ENCODE assay signal across 18 cellular contexts in the genomic region with DNA sequence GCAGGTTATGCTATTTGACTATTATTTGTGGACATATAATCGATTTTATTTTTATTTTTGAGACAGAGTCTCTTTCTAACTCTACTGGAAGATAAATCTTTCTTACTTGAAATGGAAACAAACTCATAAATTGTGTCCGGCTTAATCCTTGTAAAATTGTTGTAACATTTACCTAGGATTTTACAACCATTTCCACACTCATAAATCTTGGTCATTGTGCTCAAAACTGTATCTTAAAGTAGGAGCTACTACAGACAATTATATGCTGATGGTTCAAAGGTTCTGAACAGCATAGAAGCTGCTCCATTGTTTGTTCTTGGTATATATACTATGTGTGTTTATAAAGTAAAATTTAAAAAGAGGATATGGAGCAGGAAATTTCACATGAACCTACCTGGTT.
"Had no signal": no experiment of that assay in that cellular context is flagged by ENCODE, and none has a peak within 500 bp of the region (broad histone marks: within the 10 kb centered on the region; RNA-seq: fewer than 3 reads in every experiment).

No MANE protein-coding gene starts in this region.

- H3K9me3 Mint-ChIP-seq: naive thymus-derived CD8-positive, alpha-beta T cell; type B pancreatic cell had no signal

- H3K4me3 ChIP-seq: coronary artery, dorsolateral prefrontal cortex, hepatocyte, lung had no signal

- DNase-seq: dorsolateral prefrontal cortex; effector CD8-positive, alpha-beta T cell; foreskin melanocyte; head of caudate nucleus; kidney; left cardiac atrium; left ventricle myocardium superior; mesendoderm; naive thymus-derived CD8-positive, alpha-beta T cell; right cardiac atrium; small intestine; stimulated activated CD4-positive, alpha-beta T cell treated with anti-CD3 and anti-CD28 coated beads, Interleukin-12 subunit alpha, Interleukin-12 subunit beta, amount 100 ng/mL, for 4 hours; stimulated activated naive CD4-positive, alpha-beta T cell treated with Interleukin-2 at 50 U/mL for 16 hours had no signal

- H3K27me3 Mint-ChIP-seq: type B pancreatic cell had no signal

- H3K9me3 ChIP-seq: neutrophil had no signal

- H3K27ac ChIP-seq: coronary artery, dorsolateral prefrontal cortex, hepatocyte, neutrophil had no signal

- ATAC-seq: left cardiac atrium; left ventricle myocardium superior; naive thymus-derived CD8-positive, alpha-beta T cell; right cardiac atrium had no signal

- H3K27me3 ChIP-seq: dorsolateral prefrontal cortex, hepatocyte, neutrophil had no signal

- H3K4me3 Mint-ChIP-seq: naive thymus-derived CD8-positive, alpha-beta T cell; type B pancreatic cell had no signal

- H3K36me3 Mint-ChIP-seq: type B pancreatic cell had no signal

- H3K27ac Mint-ChIP-seq: type B pancreatic cell had no signal
